In genomic region chr15:90750186-90750585, GRCh38 we compare ENCODE assay signal across 12 cellular contexts. TPM values are rescaled to one million over a fixed set of nuclear protein-coding genes. Genes with fewer than 3 reads are reported as not detected.
DNase-seq lines count a peak whose midpoint lies in the region; ATAC-seq lines count a peak whose summit lies in the region.
"Had no signal": no experiment of that assay in that cellular context is flagged by ENCODE, and none has a peak within 500 bp of the region (broad histone marks: within the 10 kb centered on the region; RNA-seq: fewer than 3 reads in every experiment).

No MANE protein-coding gene starts in this region.

- H3K9me3 Mint-ChIP-seq in activated T-helper 17 cell treated with anti-CD3 and anti-CD28 coated beads, Interleukin-2, amount 50 U/mL, for 72 hours: no peaks in the 10 kb centered on the region

- H3K4me1 Mint-ChIP-seq in activated T-helper 17 cell treated with anti-CD3 and anti-CD28 coated beads, Interleukin-2, amount 50 U/mL, for 72 hours: peaks cover 34% of the 10 kb centered on the region

- peak; percentile 87 for ATAC-seq in activated T-helper 17 cell treated with anti-CD3 and anti-CD28 coated beads, Interleukin-2, amount 50 U/mL, for 72 hours (replicated peaks)
- no peak for ATAC-seq in HG02759 (IDR thresholded peaks at IDR 0.05; ENCODE audit: unreplicated experiment)
- no peak for ATAC-seq in GM21447 (IDR thresholded peaks at IDR 0.05; ENCODE audit: unreplicated experiment)

- peak overlapping the region; percentile 94 for H3K27ac Mint-ChIP-seq in activated T-helper 17 cell treated with anti-CD3 and anti-CD28 coated beads, Interleukin-2, amount 50 U/mL, for 72 hours

- no peaks in the 10 kb centered on the region for H3K27me3 Mint-ChIP-seq in activated T-helper 17 cell treated with anti-CD3 and anti-CD28 coated beads, Interleukin-2, amount 50 U/mL, for 72 hours

- H3K4me3 Mint-ChIP-seq in activated T-helper 17 cell treated with anti-CD3 and anti-CD28 coated beads, Interleukin-2, amount 50 U/mL, for 72 hours: peak overlapping the region; percentile 83

- DNase-seq in activated T-cell treated with anti-CD3 and anti-CD28 coated beads for 48 hours (ENCODE audit: low read depth) (peak; percentile 22), activated T-cell treated with anti-CD3 and anti-CD28 coated beads for 4 hours (no peak), MV-4-11 (lab: John Stamatoyannopoulos, UW) (peak; percentile 71), GDM1 (lab: John Stamatoyannopoulos, UW) (no peak)
- DNase-seq in stimulated activated CD8-positive, alpha-beta memory T cell treated with anti-CD3 and anti-CD28 coated beads, Interleukin-15, amount 100 ng/mL, for 48 hours (ENCODE audit: low read depth in 2 of 2): peak; percentile 12 to 32
- DNase-seq: activated gamma-delta T cell treated with Interleukin-2 at 50 U/mL for 16 hours, hippocampal formation, NCI-H510A treated with DMSO at 0.1 percent for 48 hours, stomach had no signal

- peaks cover 76% of the 10 kb centered on the region for H3K36me3 Mint-ChIP-seq in activated T-helper 17 cell treated with anti-CD3 and anti-CD28 coated beads, Interleukin-2, amount 50 U/mL, for 72 hours (ENCODE audit: low read depth)

RNA-seq across cellular contexts. Expression of gene BLM, which starts 33.0 kb away (rescaled TPM):
- 10 to 100 TPM; 68.2 to 81.4 TPM for total RNA-seq in activated T-helper 17 cell treated with anti-CD3 and anti-CD28 coated beads, Interleukin-2, amount 50 U/mL, for 72 hours

Comparison
In these comparisons a context has a peak if more than half of its experiments do, and no peak if none do; other contexts are left out.
1. DNase-seq: peak in activated T-cell treated with anti-CD3 and anti-CD28 coated beads for 48 hours (single experiment), MV-4-11 (single experiment) and stimulated activated CD8-positive, alpha-beta memory T cell treated with anti-CD3 and anti-CD28 coated beads, Interleukin-15, amount 100 ng/mL, for 48 hours (2 of 2); none in activated T-cell treated with anti-CD3 and anti-CD28 coated beads for 4 hours (single experiment) and GDM1 (single experiment).